7 cellular contexts compared by ENCODE assay signal in genomic region chr10:12184165-12184564, GRCh38.
"Had no signal": no experiment of that assay in that cellular context is flagged by ENCODE, and none has a peak within 500 bp of the region (broad histone marks: within the 10 kb centered on the region; RNA-seq: fewer than 3 reads in every experiment).

No MANE protein-coding gene starts in this region.

- H3K4me3 ChIP-seq: GM23338 had no signal

- FAIRE-seq: H1, H54, HTR-8/SVneo had no signal

- H3K4me3 Mint-ChIP-seq: GM23338, H9, IgD-negative memory B cell had no signal

- H3K9me3 Mint-ChIP-seq: H9, IgD-negative memory B cell had no signal

- H2AFZ ChIP-seq: GM23338 had no signal

- H3K27me3 Mint-ChIP-seq: IgD-negative memory B cell had no signal

- DNase-seq: H9, HCEC 1CT had no signal

- ATAC-seq: GM23338 had no signal

- H3K4me2 ChIP-seq: GM23338 had no signal

- H3K27ac Mint-ChIP-seq: GM23338, H9 had no signal
